Comparison of ENCODE assay signal across 28 cellular contexts in the genomic region with DNA sequence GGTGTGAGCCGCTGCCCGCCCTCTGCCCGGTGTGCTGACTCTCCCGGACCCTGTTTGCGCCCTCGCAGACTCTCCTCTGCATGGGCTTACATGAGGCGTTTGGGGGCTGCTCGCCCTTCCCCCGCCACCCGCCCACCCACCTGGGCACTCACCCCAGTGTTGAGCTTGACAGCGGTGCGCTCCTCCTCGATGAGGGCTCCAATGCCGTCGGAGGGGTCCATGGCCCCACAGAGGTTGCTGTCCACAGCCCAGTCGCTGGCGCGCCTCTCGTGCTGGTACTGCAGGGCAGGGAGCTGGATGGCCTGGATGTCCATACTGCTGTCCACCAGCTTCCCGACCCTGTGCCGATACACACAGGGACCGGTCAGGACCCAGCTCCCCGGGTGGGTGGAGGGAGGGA. TPM values are rescaled to one million over a fixed set of nuclear protein-coding genes. Genes with fewer than 3 reads are reported as not detected.
"Had no signal": no experiment of that assay in that cellular context is flagged by ENCODE, and none has a peak within 500 bp of the region (broad histone marks: within the 10 kb centered on the region; RNA-seq: fewer than 3 reads in every experiment).

No MANE protein-coding gene starts in this region.

- ATAC-seq: activated naive CD4-positive, alpha-beta T cell treated with anti-CD3 and anti-CD28 coated beads, Interleukin-2, amount 50 U/mL, for 72 hours; activated T-cell treated with anti-CD3 and anti-CD28 coated beads, Interleukin-2, amount 50 U/mL, for 72 hours; esophagus mucosa; T-helper 17 cell had no signal

- H3K4me1 ChIP-seq: ascending aorta, breast epithelium had no signal

- H3K9me3 ChIP-seq: ascending aorta, breast epithelium had no signal

- H3K36me3 ChIP-seq: breast epithelium, cardiac muscle cell had no signal

- H3K27ac ChIP-seq: ascending aorta, breast epithelium, cardiac muscle cell, coronary artery, dorsolateral prefrontal cortex had no signal

- H3K4me3 ChIP-seq: ascending aorta, breast epithelium, cardiac muscle cell, coronary artery, dorsolateral prefrontal cortex had no signal

- H3K27me3 ChIP-seq: ascending aorta, breast epithelium, cardiac muscle cell, dorsolateral prefrontal cortex had no signal

- DNase-seq: activated CD4-positive, alpha-beta memory T cell treated with anti-CD3 and anti-CD28 coated beads, Interleukin-2, amount 10 ng/mL, durations not matched to agents 7 days and 5 days; activated CD4-positive, alpha-beta T cell treated with anti-CD3 and anti-CD28 coated beads for 1 hour; activated CD4-positive, alpha-beta T cell treated with anti-CD3 and anti-CD28 coated beads for 4 hours; activated CD4-positive, alpha-beta T cell treated with anti-CD3 and anti-CD28 coated beads, Interleukin-2, amount 10 ng/mL, durations not matched to agents 7 days and 5 days; activated CD4-positive, alpha-beta T cell treated with anti-CD3 and anti-CD28 coated beads, Interleukin-2, amount 50 U/mL, for 4 hours; activated CD4-positive, CD25-positive, alpha-beta regulatory T cell; activated CD8-positive, alpha-beta memory T cell treated with anti-CD3 and anti-CD28 coated beads, Interleukin-2, amount 50 U/mL, for 48 hours; activated gamma-delta T cell; activated naive CD4-positive, alpha-beta T cell; activated naive CD4-positive, alpha-beta T cell treated with anti-CD3 and anti-CD28 coated beads, Interleukin-2, amount 10 ng/mL, durations not matched to agents 7 days and 5 days; activated naive CD8-positive, alpha-beta T cell treated with anti-CD3 and anti-CD28 coated beads, Interleukin-2, amount 10 ng/mL, durations not matched to agents 7 days and 5 days; activated T-cell treated with anti-CD3 and anti-CD28 coated beads for 4 hours; activated T-cell treated with anti-CD3 and anti-CD28 coated beads, Interleukin-2, amount 50 U/mL, for 24 hours; activated T-cell treated with anti-CD3 and anti-CD28 coated beads, Interleukin-2, amount 50 U/mL, for 72 hours; central memory CD4-positive, alpha-beta T cell; cerebellar nuclear complex; dorsolateral prefrontal cortex; effector memory CD4-positive, alpha-beta T cell; foreskin fibroblast; T-helper 1 cell; T-helper 17 cell; T1000 had no signal

RNA-seq across cellular contexts. Expression of a gene that starts 53.0 kb away (rescaled TPM):
- total RNA-seq: ascending aorta had no signal
